ENCODE assay signal across 20 cellular contexts in genomic region chr10:11339660-11340059, GRCh38.
DNase-seq lines count a peak whose midpoint lies in the region; ATAC-seq and TF ChIP-seq lines count a peak whose summit lies in the region.
"Had no signal": no experiment of that assay in that cellular context is flagged by ENCODE, and none has a peak within 500 bp of the region (broad histone marks: within the 10 kb centered on the region; RNA-seq: fewer than 3 reads in every experiment).

No MANE protein-coding gene starts in this region.

- H3K27ac ChIP-seq in CD4-positive, alpha-beta T cell (ENCODE audit: low read depth, low read length): no peak overlapping the region
- H3K27ac ChIP-seq: 22Rv1, BLaER1, C4-2B, GM23248 had no signal

- no peak for TF ChIP-seq CTCF in CD4-positive, alpha-beta T cell (IDR thresholded peaks at IDR 0.05)
- no peak for TF ChIP-seq CTCF in brain (conservative IDR thresholded peaks at IDR 0.05)

- DNase-seq in activated CD8-positive, alpha-beta memory T cell treated with anti-CD3 and anti-CD28 coated beads for 24 hours: peak; percentile 46
- DNase-seq in activated CD8-positive, alpha-beta memory T cell treated with anti-CD3 and anti-CD28 coated beads, Interleukin-2, amount 50 U/mL, for 4 hours: no peak
- DNase-seq in CD4-positive, alpha-beta T cell: no peak
- no peak for DNase-seq in stimulated activated effector memory CD8-positive, alpha-beta T cell treated with anti-CD3 and anti-CD28 coated beads, Interleukin-12 subunit alpha, Interleukin-12 subunit beta, amount 100 ng/mL, for 72 hours (ENCODE audit: low spot score in 2 of 2)
- no peak for DNase-seq in G401 (ENCODE audit: low spot score)
- DNase-seq: CD4-positive, CD25-positive, alpha-beta regulatory T cell; CD8-positive, alpha-beta memory T cell; DMS 273 treated with DMSO at 0.1 percent for 48 hours; DMS79; EL; GF-D8; GM23248; H7; HCEC 1CT had no signal

- ATAC-seq in CD4-positive, alpha-beta T cell (ENCODE audit: poor library complexity): no peak
- ATAC-seq in stimulated activated effector memory CD8-positive, alpha-beta T cell treated with anti-CD3 and anti-CD28 coated beads, Interleukin-12 subunit alpha, Interleukin-12 subunit beta, amount 100 ng/mL, for 72 hours: no peak
- no peak for ATAC-seq in GM21360 (IDR thresholded peaks at IDR 0.05; ENCODE audit: unreplicated experiment)

- no peaks in the 10 kb centered on the region for H3K27me3 Mint-ChIP-seq in CD4-positive, alpha-beta T cell
- peaks cover 7% of the 10 kb centered on the region for H3K27me3 Mint-ChIP-seq in brain
- H3K27me3 Mint-ChIP-seq: B cell; CD4-positive, CD25-positive, alpha-beta regulatory T cell had no signal

- no peaks in the 10 kb centered on the region for H3K9me3 ChIP-seq in CD4-positive, alpha-beta T cell (ENCODE audit: control insufficient read depth, low read length)
- H3K9me3 ChIP-seq: BLaER1 had no signal

- H3K27ac Mint-ChIP-seq in CD4-positive, alpha-beta T cell: peak overlapping the region; percentile 74
- peak overlapping the region in 3 of 5 experiments; percentile 44 to 82 (median 72) for H3K27ac Mint-ChIP-seq in brain
- peak overlapping the region; percentile 67 for H3K27ac Mint-ChIP-seq in stimulated activated effector memory CD8-positive, alpha-beta T cell treated with anti-CD3 and anti-CD28 coated beads, Interleukin-12 subunit alpha, Interleukin-12 subunit beta, amount 100 ng/mL, for 72 hours
- H3K27ac Mint-ChIP-seq: B cell; CD4-positive, CD25-positive, alpha-beta regulatory T cell had no signal

- H3K9me3 Mint-ChIP-seq in CD4-positive, alpha-beta T cell: no peaks in the 10 kb centered on the region
- H3K9me3 Mint-ChIP-seq in brain: peaks cover 0 to 3% (median 0%) of the 10 kb centered on the region in 5 experiments
- H3K9me3 Mint-ChIP-seq in stimulated activated effector memory CD8-positive, alpha-beta T cell treated with anti-CD3 and anti-CD28 coated beads, Interleukin-12 subunit alpha, Interleukin-12 subunit beta, amount 100 ng/mL, for 72 hours: no peaks in the 10 kb centered on the region
- H3K9me3 Mint-ChIP-seq: CD4-positive, CD25-positive, alpha-beta regulatory T cell; CD8-positive, alpha-beta memory T cell had no signal

- no peak overlapping the region for H3K4me3 Mint-ChIP-seq in CD4-positive, alpha-beta T cell
- H3K4me3 Mint-ChIP-seq in brain: no peak overlapping the region
- H3K4me3 Mint-ChIP-seq in stimulated activated effector memory CD8-positive, alpha-beta T cell treated with anti-CD3 and anti-CD28 coated beads, Interleukin-12 subunit alpha, Interleukin-12 subunit beta, amount 100 ng/mL, for 72 hours: no peak overlapping the region
- H3K4me3 Mint-ChIP-seq: B cell; CD4-positive, CD25-positive, alpha-beta regulatory T cell had no signal

- in situ Hi-C loops in G401 (cut with HindIII; ENCODE audit: low sequenced_read_pairs): no loop called here

- H3K36me3 Mint-ChIP-seq in CD4-positive, alpha-beta T cell (ENCODE audit: low read depth): peaks cover 11% of the 10 kb centered on the region
- H3K36me3 Mint-ChIP-seq in brain: peaks cover 6% of the 10 kb centered on the region
- peaks cover 40% of the 10 kb centered on the region for H3K36me3 Mint-ChIP-seq in stimulated activated effector memory CD8-positive, alpha-beta T cell treated with anti-CD3 and anti-CD28 coated beads, Interleukin-12 subunit alpha, Interleukin-12 subunit beta, amount 100 ng/mL, for 72 hours

- H3K4me1 Mint-ChIP-seq in CD4-positive, alpha-beta T cell (ENCODE audit: low read depth): peaks cover 52% of the 10 kb centered on the region
- H3K4me1 Mint-ChIP-seq in brain: peaks cover 51% of the 10 kb centered on the region
- peaks cover 7% of the 10 kb centered on the region for H3K4me1 Mint-ChIP-seq in stimulated activated effector memory CD8-positive, alpha-beta T cell treated with anti-CD3 and anti-CD28 coated beads, Interleukin-12 subunit alpha, Interleukin-12 subunit beta, amount 100 ng/mL, for 72 hours

- CTCF ChIA-PET in CD4-positive, alpha-beta T cell (lab: Charles Lee): no interaction called here

- POLR2A ChIA-PET in CD4-positive, alpha-beta T cell (lab: Charles Lee): no interaction called here

- intact Hi-C loops in CD4-positive, alpha-beta T cell (cut with DNase I, micrococcal nuclease): no loop called here

- no peaks in the 10 kb centered on the region for H3K27me3 ChIP-seq in CD4-positive, alpha-beta T cell (ENCODE audit: control insufficient read depth, insufficient read depth, low read length)
- H3K27me3 ChIP-seq: BLaER1 had no signal
